In the genomic region with DNA sequence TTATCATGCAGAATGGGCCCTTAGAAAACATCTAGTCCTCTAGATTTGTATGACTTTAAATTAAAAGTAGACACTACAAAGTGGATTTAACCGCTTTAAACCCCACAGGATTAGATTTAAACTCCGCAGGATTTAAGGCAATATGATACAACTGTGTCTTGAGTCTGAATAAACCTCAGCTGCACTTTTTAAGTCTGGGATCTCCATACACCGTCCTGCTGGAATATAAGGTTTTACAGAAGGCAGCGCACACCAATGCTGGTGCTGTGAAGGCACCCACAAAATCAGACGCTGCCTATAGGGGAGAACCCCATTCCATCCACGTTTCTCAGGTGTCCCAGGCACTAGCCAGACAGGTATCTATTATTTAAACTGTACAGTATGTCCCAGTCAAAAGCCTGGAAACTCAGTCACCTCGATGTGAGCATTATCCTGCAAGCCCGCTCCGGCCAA, we compare ENCODE assay signal across 1 cellular context.
TF ChIP-seq lines count a peak whose summit lies in the region.

No MANE protein-coding gene starts in this region.

TF ChIP-seq in GM23338, 12 proteins besides CTCF, POLR2A, EP300 and RAD21 (continued from another document):
- TF ChIP-seq, protein P1, sequence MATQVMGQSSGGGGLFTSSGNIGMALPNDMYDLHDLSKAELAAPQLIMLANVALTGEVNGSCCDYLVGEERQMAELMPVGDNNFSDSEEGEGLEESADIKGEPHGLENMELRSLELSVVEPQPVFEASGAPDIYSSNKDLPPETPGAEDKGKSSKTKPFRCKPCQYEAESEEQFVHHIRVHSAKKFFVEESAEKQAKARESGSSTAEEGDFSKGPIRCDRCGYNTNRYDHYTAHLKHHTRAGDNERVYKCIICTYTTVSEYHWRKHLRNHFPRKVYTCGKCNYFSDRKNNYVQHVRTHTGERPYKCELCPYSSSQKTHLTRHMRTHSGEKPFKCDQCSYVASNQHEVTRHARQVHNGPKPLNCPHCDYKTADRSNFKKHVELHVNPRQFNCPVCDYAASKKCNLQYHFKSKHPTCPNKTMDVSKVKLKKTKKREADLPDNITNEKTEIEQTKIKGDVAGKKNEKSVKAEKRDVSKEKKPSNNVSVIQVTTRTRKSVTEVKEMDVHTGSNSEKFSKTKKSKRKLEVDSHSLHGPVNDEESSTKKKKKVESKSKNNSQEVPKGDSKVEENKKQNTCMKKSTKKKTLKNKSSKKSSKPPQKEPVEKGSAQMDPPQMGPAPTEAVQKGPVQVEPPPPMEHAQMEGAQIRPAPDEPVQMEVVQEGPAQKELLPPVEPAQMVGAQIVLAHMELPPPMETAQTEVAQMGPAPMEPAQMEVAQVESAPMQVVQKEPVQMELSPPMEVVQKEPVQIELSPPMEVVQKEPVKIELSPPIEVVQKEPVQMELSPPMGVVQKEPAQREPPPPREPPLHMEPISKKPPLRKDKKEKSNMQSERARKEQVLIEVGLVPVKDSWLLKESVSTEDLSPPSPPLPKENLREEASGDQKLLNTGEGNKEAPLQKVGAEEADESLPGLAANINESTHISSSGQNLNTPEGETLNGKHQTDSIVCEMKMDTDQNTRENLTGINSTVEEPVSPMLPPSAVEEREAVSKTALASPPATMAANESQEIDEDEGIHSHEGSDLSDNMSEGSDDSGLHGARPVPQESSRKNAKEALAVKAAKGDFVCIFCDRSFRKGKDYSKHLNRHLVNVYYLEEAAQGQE (IDR thresholded peaks at IDR 0.05; ENCODE audit: unreplicated experiment) = no peak
- TF ChIP-seq, protein P2, sequence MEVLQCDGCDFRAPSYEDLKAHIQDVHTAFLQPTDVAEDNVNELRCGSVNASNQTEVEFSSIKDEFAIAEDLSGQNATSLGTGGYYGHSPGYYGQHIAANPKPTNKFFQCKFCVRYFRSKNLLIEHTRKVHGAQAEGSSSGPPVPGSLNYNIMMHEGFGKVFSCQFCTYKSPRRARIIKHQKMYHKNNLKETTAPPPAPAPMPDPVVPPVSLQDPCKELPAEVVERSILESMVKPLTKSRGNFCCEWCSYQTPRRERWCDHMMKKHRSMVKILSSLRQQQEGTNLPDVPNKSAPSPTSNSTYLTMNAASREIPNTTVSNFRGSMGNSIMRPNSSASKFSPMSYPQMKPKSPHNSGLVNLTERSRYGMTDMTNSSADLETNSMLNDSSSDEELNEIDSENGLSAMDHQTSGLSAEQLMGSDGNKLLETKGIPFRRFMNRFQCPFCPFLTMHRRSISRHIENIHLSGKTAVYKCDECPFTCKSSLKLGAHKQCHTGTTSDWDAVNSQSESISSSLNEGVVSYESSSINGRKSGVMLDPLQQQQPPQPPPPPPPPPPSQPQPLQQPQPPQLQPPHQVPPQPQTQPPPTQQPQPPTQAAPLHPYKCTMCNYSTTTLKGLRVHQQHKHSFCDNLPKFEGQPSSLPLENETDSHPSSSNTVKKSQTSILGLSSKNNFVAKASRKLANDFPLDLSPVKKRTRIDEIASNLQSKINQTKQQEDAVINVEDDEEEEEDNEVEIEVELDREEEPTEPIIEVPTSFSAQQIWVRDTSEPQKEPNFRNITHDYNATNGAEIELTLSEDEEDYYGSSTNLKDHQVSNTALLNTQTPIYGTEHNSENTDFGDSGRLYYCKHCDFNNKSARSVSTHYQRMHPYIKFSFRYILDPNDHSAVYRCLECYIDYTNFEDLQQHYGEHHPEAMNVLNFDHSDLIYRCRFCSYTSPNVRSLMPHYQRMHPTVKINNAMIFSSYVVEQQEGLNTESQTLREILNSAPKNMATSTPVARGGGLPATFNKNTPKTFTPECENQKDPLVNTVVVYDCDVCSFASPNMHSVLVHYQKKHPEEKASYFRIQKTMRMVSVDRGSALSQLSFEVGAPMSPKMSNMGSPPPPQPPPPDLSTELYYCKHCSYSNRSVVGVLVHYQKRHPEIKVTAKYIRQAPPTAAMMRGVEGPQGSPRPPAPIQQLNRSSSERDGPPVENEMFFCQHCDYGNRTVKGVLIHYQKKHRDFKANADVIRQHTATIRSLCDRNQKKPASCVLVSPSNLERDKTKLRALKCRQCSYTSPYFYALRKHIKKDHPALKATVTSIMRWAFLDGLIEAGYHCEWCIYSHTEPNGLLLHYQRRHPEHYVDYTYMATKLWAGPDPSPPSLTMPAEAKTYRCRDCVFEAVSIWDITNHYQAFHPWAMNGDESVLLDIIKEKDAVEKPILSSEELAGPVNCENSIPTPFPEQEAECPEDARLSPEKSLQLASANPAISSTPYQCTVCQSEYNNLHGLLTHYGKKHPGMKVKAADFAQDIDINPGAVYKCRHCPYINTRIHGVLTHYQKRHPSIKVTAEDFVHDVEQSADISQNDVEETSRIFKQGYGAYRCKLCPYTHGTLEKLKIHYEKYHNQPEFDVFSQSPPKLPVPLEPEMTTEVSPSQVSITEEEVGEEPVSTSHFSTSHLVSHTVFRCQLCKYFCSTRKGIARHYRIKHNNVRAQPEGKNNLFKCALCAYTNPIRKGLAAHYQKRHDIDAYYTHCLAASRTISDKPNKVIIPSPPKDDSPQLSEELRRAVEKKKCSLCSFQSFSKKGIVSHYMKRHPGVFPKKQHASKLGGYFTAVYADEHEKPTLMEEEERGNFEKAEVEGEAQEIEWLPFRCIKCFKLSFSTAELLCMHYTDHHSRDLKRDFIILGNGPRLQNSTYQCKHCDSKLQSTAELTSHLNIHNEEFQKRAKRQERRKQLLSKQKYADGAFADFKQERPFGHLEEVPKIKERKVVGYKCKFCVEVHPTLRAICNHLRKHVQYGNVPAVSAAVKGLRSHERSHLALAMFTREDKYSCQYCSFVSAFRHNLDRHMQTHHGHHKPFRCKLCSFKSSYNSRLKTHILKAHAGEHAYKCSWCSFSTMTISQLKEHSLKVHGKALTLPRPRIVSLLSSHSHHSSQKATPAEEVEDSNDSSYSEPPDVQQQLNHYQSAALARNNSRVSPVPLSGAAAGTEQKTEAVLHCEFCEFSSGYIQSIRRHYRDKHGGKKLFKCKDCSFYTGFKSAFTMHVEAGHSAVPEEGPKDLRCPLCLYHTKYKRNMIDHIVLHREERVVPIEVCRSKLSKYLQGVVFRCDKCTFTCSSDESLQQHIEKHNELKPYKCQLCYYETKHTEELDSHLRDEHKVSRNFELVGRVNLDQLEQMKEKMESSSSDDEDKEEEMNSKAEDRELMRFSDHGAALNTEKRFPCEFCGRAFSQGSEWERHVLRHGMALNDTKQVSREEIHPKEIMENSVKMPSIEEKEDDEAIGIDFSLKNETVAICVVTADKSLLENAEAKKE (CRISPR knock-in tag; IDR thresholded peaks at IDR 0.05) = no peak
- TF ChIP-seq STAT1 (IDR thresholded peaks at IDR 0.05; ENCODE audit: unreplicated experiment) = no peak
- no peak for TF ChIP-seq POLR2AphosphoS5 (IDR thresholded peaks at IDR 0.05; ENCODE audit: low read depth)
- no peak for TF ChIP-seq EZH2 (IDR thresholded peaks at IDR 0.05; ENCODE audit: low read depth, unreplicated experiment)
- no peak for TF ChIP-seq CREB1 (CRISPR knock-in tag; IDR thresholded peaks at IDR 0.05; ENCODE audit: low read depth)
- no peak for TF ChIP-seq ZNF331 (CRISPR knock-in tag; IDR thresholded peaks at IDR 0.05; ENCODE audit: low read depth)
